ENCODE assay signal across 17 cellular contexts in the genomic region with DNA sequence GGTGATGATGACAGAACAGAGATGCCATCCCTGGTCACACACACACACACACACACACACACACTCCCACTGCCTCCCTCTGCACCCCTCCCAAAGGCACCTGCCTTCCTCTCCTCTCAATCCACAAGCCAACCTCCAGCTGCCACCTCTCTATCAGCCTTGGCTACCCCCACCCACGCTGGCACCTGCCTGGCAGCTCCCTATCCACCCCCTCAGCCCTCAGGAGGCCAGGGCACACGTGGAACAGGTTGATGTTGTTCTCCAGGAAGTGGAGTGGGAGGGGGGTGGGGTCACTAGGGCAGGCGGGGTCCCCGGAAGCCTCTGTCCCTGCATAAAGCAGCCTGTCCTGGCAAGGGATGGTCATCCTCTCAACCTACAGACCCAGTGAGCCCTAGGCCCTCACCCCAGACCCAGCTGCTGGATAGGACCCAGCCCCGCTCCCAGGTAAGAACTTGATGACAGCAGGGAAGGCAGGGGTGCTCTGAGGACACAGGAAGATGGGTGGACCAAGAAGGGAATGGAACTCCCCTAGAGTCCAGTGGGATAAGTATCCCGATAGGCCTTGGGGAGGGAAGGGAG. TPM values are rescaled to one million over a fixed set of nuclear protein-coding genes. Genes with fewer than 3 reads are reported as not detected.
A peak's percentile ranks its signal among the peaks of the same experiment; 100 is the strongest.
DNase-seq lines count a peak whose midpoint lies in the region; ATAC-seq lines count a peak whose summit lies in the region.
"Had no signal": no experiment of that assay in that cellular context is flagged by ENCODE, and none has a peak within 500 bp of the region (broad histone marks: within the 10 kb centered on the region; RNA-seq: fewer than 3 reads in every experiment).

A gene with protein sequence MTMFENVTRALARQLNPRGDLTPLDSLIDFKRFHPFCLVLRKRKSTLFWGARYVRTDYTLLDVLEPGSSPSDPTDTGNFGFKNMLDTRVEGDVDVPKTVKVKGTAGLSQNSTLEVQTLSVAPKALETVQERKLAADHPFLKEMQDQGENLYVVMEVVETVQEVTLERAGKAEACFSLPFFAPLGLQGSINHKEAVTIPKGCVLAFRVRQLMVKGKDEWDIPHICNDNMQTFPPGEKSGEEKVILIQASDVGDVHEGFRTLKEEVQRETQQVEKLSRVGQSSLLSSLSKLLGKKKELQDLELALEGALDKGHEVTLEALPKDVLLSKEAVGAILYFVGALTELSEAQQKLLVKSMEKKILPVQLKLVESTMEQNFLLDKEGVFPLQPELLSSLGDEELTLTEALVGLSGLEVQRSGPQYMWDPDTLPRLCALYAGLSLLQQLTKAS (plus strand): TSS at position 363 of the 579 bp plus-strand sequence. CDS start 2,684 bp downstream, outside the sequence.

- no peaks in the 10 kb centered on the region for H3K79me2 ChIP-seq in trophoblast cell (ENCODE audit: control insufficient read depth, insufficient read depth, low read length, poor library complexity)

- no peaks in the 10 kb centered on the region for H3K9me3 Mint-ChIP-seq in CD8-positive, alpha-beta memory T cell
- no peaks in the 10 kb centered on the region for H3K9me3 Mint-ChIP-seq in activated CD4-positive, alpha-beta memory T cell treated with anti-CD3 and anti-CD28 coated beads for 36 hours
- peaks cover 0 to 1% (median 0%) of the 10 kb centered on the region in 9 donors for H3K9me3 Mint-ChIP-seq in naive thymus-derived CD8-positive, alpha-beta T cell

- no peaks in the 10 kb centered on the region for H3K36me3 Mint-ChIP-seq in CD8-positive, alpha-beta memory T cell
- H3K36me3 Mint-ChIP-seq in activated CD4-positive, alpha-beta memory T cell treated with anti-CD3 and anti-CD28 coated beads for 36 hours: no peaks in the 10 kb centered on the region
- no peaks in the 10 kb centered on the region for H3K36me3 Mint-ChIP-seq in naive thymus-derived CD8-positive, alpha-beta T cell

- no peaks in the 10 kb centered on the region for H3K27me3 ChIP-seq in CD8-positive, alpha-beta memory T cell (ENCODE audit: insufficient read depth, low read length, poor library complexity, severe bottlenecking)
- no peaks in the 10 kb centered on the region for H3K27me3 ChIP-seq in trophoblast cell (ENCODE audit: insufficient read depth, low read length)

- no peak within 1 kb of the TSS for H2AK5ac ChIP-seq in trophoblast cell (ENCODE audit: low read length)

- no peak within 1 kb of the TSS for H3K18ac ChIP-seq in trophoblast cell (ENCODE audit: low read length)

- POLR2A ChIA-PET in CD8-positive, alpha-beta memory T cell (lab: Charles Lee): interaction anchor here (0.5 kb wide), 1 partner anchor 54 kb away, joined by 16 read pairs; no protein-coding TSS in a partner anchor
- POLR2A ChIA-PET in activated CD4-positive, alpha-beta memory T cell treated with anti-CD3 and anti-CD28 coated beads for 36 hours (lab: Charles Lee): no interaction called here
- POLR2A ChIA-PET in naive thymus-derived CD8-positive, alpha-beta T cell (lab: Charles Lee): interaction anchor here (0.7 to 4.8 kb wide), 3 partner anchors 18 to 37 kb away, joined by 4 to 25 read pairs (median 4); partner anchors contain the start of gene PSMD3

- H3K4me2 ChIP-seq in trophoblast cell (ENCODE audit: low read length): no peak within 1 kb of the TSS

- no peaks in the 10 kb centered on the region for H3K36me3 ChIP-seq in CD8-positive, alpha-beta memory T cell (ENCODE audit: insufficient read depth, low read length)
- H3K36me3 ChIP-seq in trophoblast cell (ENCODE audit: control insufficient read depth in 1 of 2, insufficient read depth in 2 of 2, low read length in 2 of 2): no peaks in the 10 kb centered on the region
- H3K36me3 ChIP-seq: lower lobe of right lung had no signal

- no peak within 1 kb of the TSS for H4K91ac ChIP-seq in trophoblast cell (ENCODE audit: low read depth, low read length)

- peak; percentile 26 to 36 for DNase-seq in activated CD4-positive, alpha-beta T cell treated with anti-CD3 and anti-CD28 coated beads for 4 hours
- DNase-seq in activated CD4-positive, alpha-beta T cell treated with anti-CD3 and anti-CD28 coated beads for 1 hour: no peak
- DNase-seq in CD8-positive, alpha-beta memory T cell: no peak
- DNase-seq in activated CD4-positive, alpha-beta memory T cell treated with anti-CD3 and anti-CD28 coated beads for 36 hours: no peak
- no peak for DNase-seq in naive thymus-derived CD8-positive, alpha-beta T cell
- no peak for DNase-seq in hepatic stellate cell (ENCODE audit: low spot score)
- DNase-seq in trophoblast cell: no peak
- DNase-seq: amniotic stem cell, cerebellar nuclear complex, DMS79, foreskin melanocyte, lower lobe of right lung, SHP77 had no signal

- no peak within 1 kb of the TSS for H2AFZ ChIP-seq in trophoblast cell (ENCODE audit: insufficient read depth, low read length, poor library complexity)

- H3K27me3 Mint-ChIP-seq in CD8-positive, alpha-beta memory T cell: peaks cover 2 to 12% of the 10 kb centered on the region in 2 donors
- H3K27me3 Mint-ChIP-seq in activated CD4-positive, alpha-beta memory T cell treated with anti-CD3 and anti-CD28 coated beads for 36 hours: no peaks in the 10 kb centered on the region
- H3K27me3 Mint-ChIP-seq in naive thymus-derived CD8-positive, alpha-beta T cell: peaks cover 0 to 3% (median 0%) of the 10 kb centered on the region in 5 donors

- no peak within 1 kb of the TSS for H3K4ac ChIP-seq in trophoblast cell (ENCODE audit: low read depth, low read length)

- H3K4me3 ChIP-seq in CD8-positive, alpha-beta memory T cell (ENCODE audit: low read length): no peak within 1 kb of the TSS
- no peak within 1 kb of the TSS for H3K4me3 ChIP-seq in trophoblast cell (ENCODE audit: low read depth, low read length)
- H3K4me3 ChIP-seq: lower lobe of right lung had no signal

- no peak within 1 kb of the TSS for H3K9ac ChIP-seq in trophoblast cell (ENCODE audit: low read length)

- no peak within 1 kb of the TSS for H3K23ac ChIP-seq in trophoblast cell (ENCODE audit: low read length)

- intact Hi-C loops in activated CD4-positive, alpha-beta memory T cell treated with anti-CD3 and anti-CD28 coated beads for 36 hours (cut with micrococcal nuclease): no loop called here

- H2BK5ac ChIP-seq in trophoblast cell (ENCODE audit: low read depth, low read length, poor library complexity): no peak within 1 kb of the TSS

- H3K4me3 Mint-ChIP-seq in CD8-positive, alpha-beta memory T cell: peak within 1 kb of the TSS in 4 of 7 donors; percentile 8 to 61 (median 41)
- H3K4me3 Mint-ChIP-seq in activated CD4-positive, alpha-beta memory T cell treated with anti-CD3 and anti-CD28 coated beads for 36 hours: no peak within 1 kb of the TSS
- H3K4me3 Mint-ChIP-seq in naive thymus-derived CD8-positive, alpha-beta T cell: peak within 1 kb of the TSS in 8 of 10 donors; percentile 19 to 78 (median 56)

- no peak within 1 kb of the TSS for H2BK12ac ChIP-seq in trophoblast cell (ENCODE audit: low read length)

- ATAC-seq in naive thymus-derived CD8-positive, alpha-beta T cell: no peak
- no peak for ATAC-seq in HG02840 (IDR thresholded peaks at IDR 0.05; ENCODE audit: low FRiP score, unreplicated experiment)
- ATAC-seq: lower lobe of right lung had no signal

- peaks cover 27% of the 10 kb centered on the region for H3K4me1 ChIP-seq in CD8-positive, alpha-beta memory T cell (ENCODE audit: insufficient read depth, low read length)
- no peaks in the 10 kb centered on the region for H3K4me1 ChIP-seq in trophoblast cell (ENCODE audit: control insufficient read depth in 1 of 2, insufficient read depth in 2 of 2, low read length in 2 of 2)

- no peak within 1 kb of the TSS for H4K8ac ChIP-seq in trophoblast cell (ENCODE audit: low read depth, low read length)

- H3K9me3 ChIP-seq in CD8-positive, alpha-beta memory T cell (ENCODE audit: low read length): no peaks in the 10 kb centered on the region
- no peaks in the 10 kb centered on the region for H3K9me3 ChIP-seq in trophoblast cell (ENCODE audit: insufficient read depth, low read depth, low read length)
- H3K9me3 ChIP-seq: lower lobe of right lung had no signal

- no peak within 1 kb of the TSS for H4K12ac ChIP-seq in trophoblast cell (ENCODE audit: low read depth, low read length)

- H3K4me1 Mint-ChIP-seq in CD8-positive, alpha-beta memory T cell: peaks cover 18 to 47% (median 37%) of the 10 kb centered on the region in 3 donors
- peaks cover 24% of the 10 kb centered on the region for H3K4me1 Mint-ChIP-seq in activated CD4-positive, alpha-beta memory T cell treated with anti-CD3 and anti-CD28 coated beads for 36 hours (ENCODE audit: low read depth)
- peaks cover 17 to 41% (median 37%) of the 10 kb centered on the region in 4 donors for H3K4me1 Mint-ChIP-seq in naive thymus-derived CD8-positive, alpha-beta T cell

- H3K27ac ChIP-seq in CD8-positive, alpha-beta memory T cell (ENCODE audit: low read depth, low read length): no peak within 1 kb of the TSS
- H3K27ac ChIP-seq in trophoblast cell (ENCODE audit: low read depth, low read length): no peak within 1 kb of the TSS
- H3K27ac ChIP-seq: lower lobe of right lung had no signal

- H3K79me1 ChIP-seq in trophoblast cell (ENCODE audit: low read length): no peaks in the 10 kb centered on the region

- no peak within 1 kb of the TSS for H3K14ac ChIP-seq in trophoblast cell (ENCODE audit: low read length)

- CTCF ChIA-PET in CD8-positive, alpha-beta memory T cell (lab: Charles Lee): interaction anchor here (0.7 to 2.5 kb wide), 3 partner anchors 8 to 16 kb away, joined by 3 to 7 read pairs (median 3); no protein-coding TSS in a partner anchor
- CTCF ChIA-PET in activated CD4-positive, alpha-beta memory T cell treated with anti-CD3 and anti-CD28 coated beads for 36 hours (lab: Charles Lee): interaction anchor here (0.7 to 1.0 kb wide), 4 partner anchors 18 to 339 kb away, joined by 3 read pairs; partner anchors contain the start of gene PSMD3

- H2BK120ac ChIP-seq in trophoblast cell (ENCODE audit: insufficient read depth, low read length, poor library complexity): no peak within 1 kb of the TSS

- H3K27ac Mint-ChIP-seq in CD8-positive, alpha-beta memory T cell: peak within 1 kb of the TSS in 7 of 8 donors; percentile 0 to 89 (median 48)
- H3K27ac Mint-ChIP-seq in activated CD4-positive, alpha-beta memory T cell treated with anti-CD3 and anti-CD28 coated beads for 36 hours: peak within 1 kb of the TSS; percentile 40
- H3K27ac Mint-ChIP-seq in naive thymus-derived CD8-positive, alpha-beta T cell: peak within 1 kb of the TSS; percentile 32 to 98 (median 86)

- WGBS in trophoblast cell (ENCODE audit: extremely low coverage, insufficient coverage, insufficient read length): no CpG with 5 or more reads among the region's 6 CpGs

RNA-seq across cellular contexts. Expression of the gene that starts here (rescaled TPM):
- not detected for total RNA-seq in CD8-positive, alpha-beta memory T cell
- polyA plus RNA-seq in CD8-positive, alpha-beta memory T cell: 0.14 TPM
- under 1 TPM; 0.64 to 0.87 TPM for total RNA-seq in activated CD4-positive, alpha-beta memory T cell treated with anti-CD3 and anti-CD28 coated beads for 36 hours
- not detected for total RNA-seq in naive thymus-derived CD8-positive, alpha-beta T cell
- under 1 TPM; 0.16 to 0.65 (median 0.50) TPM for polyA plus RNA-seq in naive thymus-derived CD8-positive, alpha-beta T cell
- polyA plus RNA-seq in trophoblast cell (2013): not detected in 2 replicates
- total RNA-seq: HT1080, renal cortical epithelial cell had no signal
- polyA plus RNA-seq: neural cell had no signal

Comparison
In these comparisons a context has a peak if more than half of its experiments do, and no peak if none do; other contexts are left out.
1. DNase-seq: peak in activated CD4-positive, alpha-beta T cell treated with anti-CD3 and anti-CD28 coated beads for 4 hours (2 of 2); none in activated CD4-positive, alpha-beta T cell treated with anti-CD3 and anti-CD28 coated beads for 1 hour (single experiment), CD8-positive, alpha-beta memory T cell (0 of 5), activated CD4-positive, alpha-beta memory T cell treated with anti-CD3 and anti-CD28 coated beads for 36 hours (single experiment), naive thymus-derived CD8-positive, alpha-beta T cell (0 of 10), hepatic stellate cell (single experiment) and trophoblast cell (0 of 2).
2. Peak in every context shown above with its lines, with median percentiles within 50 percentile points of each other: H3K27ac Mint-ChIP-seq.